In the genomic region with DNA sequence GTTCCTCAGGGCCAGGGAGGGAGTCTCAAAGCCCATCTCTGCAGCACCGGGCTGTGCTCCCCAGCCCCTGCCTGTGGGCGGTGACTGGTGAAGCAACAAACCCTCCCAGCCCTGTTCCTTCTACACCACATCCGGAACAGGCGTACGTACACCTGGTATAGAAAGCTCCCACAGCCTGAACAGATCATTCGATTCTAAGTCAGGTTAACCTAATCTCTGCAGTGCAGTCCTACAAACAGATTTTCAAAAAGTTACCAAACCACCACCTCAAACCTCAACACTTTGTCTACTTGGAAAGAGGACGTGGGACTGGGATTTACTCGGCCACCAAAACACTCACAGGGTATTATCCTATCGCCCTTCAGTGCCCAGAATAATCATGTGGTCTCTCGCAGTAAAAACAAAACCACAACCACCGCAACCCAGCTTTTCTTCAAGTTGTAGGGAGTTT, we compare ENCODE assay signal across 1 cellular context.
TF ChIP-seq lines count a peak whose summit lies in the region.

No MANE protein-coding gene starts in this region.

TF ChIP-seq in WTC11, 78 proteins besides CTCF, POLR2A, EP300 and RAD21 (continued from another document):
- TF ChIP-seq ATF2 (CRISPR knock-in tag; IDR thresholded peaks at IDR 0.05; ENCODE audit: borderline replicate concordance, low read depth) (no peak), ZNF219 (CRISPR knock-in tag; IDR thresholded peaks at IDR 0.05; ENCODE audit: borderline replicate concordance) (no peak), ZNF281 (CRISPR knock-in tag; IDR thresholded peaks at IDR 0.05) (no peak), HMGA2 (CRISPR knock-in tag; IDR thresholded peaks at IDR 0.05) (no peak), ELF4 (CRISPR knock-in tag; IDR thresholded peaks at IDR 0.05; ENCODE audit: low read depth) (no peak), NFYB (CRISPR knock-in tag; conservative IDR thresholded peaks at IDR 0.05; ENCODE audit: low read depth) (no peak), SMAD4 (CRISPR knock-in tag; IDR thresholded peaks at IDR 0.05) (no peak), NR1H2 (CRISPR knock-in tag; IDR thresholded peaks at IDR 0.05) (no peak)
TF ChIP-seq in WTC11: peak in this region for 0.
